In genomic region chr9:88535226-88535931, GRCh38 we compare ENCODE assay signal across 9 cellular contexts. TPM values are rescaled to one million over a fixed set of nuclear protein-coding genes. Genes with fewer than 3 reads are reported as not detected.
DNase-seq lines count a peak whose midpoint lies in the region; ATAC-seq and TF ChIP-seq lines count a peak whose summit lies in the region.
"Had no signal": no experiment of that assay in that cellular context is flagged by ENCODE, and none has a peak within 500 bp of the region (broad histone marks: within the 10 kb centered on the region; RNA-seq: fewer than 3 reads in every experiment).

No MANE protein-coding gene starts in this region.

- H3K27me3 ChIP-seq in BLaER1 treated with 17β-estradiol and CSF1 and Interleukin-3, amounts not matched to agents 10 nM and 100 nM = peaks cover 48 to 60% (median 52%) of the 10 kb centered on the region in 11 experiments
- no peaks in the 10 kb centered on the region for H3K27me3 ChIP-seq in muscle layer of duodenum (ENCODE audit: low read depth, low read length)

- H3K4me2 ChIP-seq in BLaER1 treated with 17β-estradiol and CSF1 and Interleukin-3, amounts not matched to agents 10 nM and 100 nM = peak overlapping the region; percentile 66 to 83 (median 77)

- no peak for TF ChIP-seq CTCF in coronary artery (IDR thresholded peaks at IDR 0.05)

- peaks cover 0 to 10% (median 0%) of the 10 kb centered on the region in 11 experiments; a peak in 3 of 22 replicates for H4K20me1 ChIP-seq in BLaER1 treated with 17β-estradiol and CSF1 and Interleukin-3, amounts not matched to agents 10 nM and 100 nM

- H3K36me3 ChIP-seq in BLaER1 treated with 17β-estradiol and CSF1 and Interleukin-3, amounts not matched to agents 10 nM and 100 nM = no peaks in the 10 kb centered on the region
- H3K36me3 ChIP-seq in muscle layer of duodenum (ENCODE audit: control insufficient read depth in 1 of 2, insufficient read depth in 2 of 2, low read length in 2 of 2) = no peaks in the 10 kb centered on the region

- no peak for ATAC-seq in HG03159 (IDR thresholded peaks at IDR 0.05; ENCODE audit: unreplicated experiment)

- H3K27ac ChIP-seq in BLaER1 treated with 17β-estradiol and CSF1 and Interleukin-3, amounts not matched to agents 10 nM and 100 nM = no peak overlapping the region
- H3K27ac ChIP-seq in coronary artery (peak overlapping the region; percentile 76 to 100), muscle layer of duodenum (ENCODE audit: low read length) (no peak overlapping the region)

- H3K9me3 ChIP-seq in BLaER1 treated with 17β-estradiol and CSF1 and Interleukin-3, amounts not matched to agents 10 nM and 100 nM (replicated peaks in 1 of 11) = peaks cover 0 to 15% (median 4%) of the 10 kb centered on the region in 11 experiments; a peak in 3 of 22 replicates
- H3K9me3 ChIP-seq in muscle layer of duodenum (ENCODE audit: control insufficient read depth in 1 of 2, low read length in 2 of 2) = no peaks in the 10 kb centered on the region

- DNase-seq in NCI-H1930 (lab: John Stamatoyannopoulos, UW) (peak; percentile 42 to 54), coronary artery (ENCODE audit: low spot score) (no peak), activated gamma-delta T cell (lab: John Stamatoyannopoulos, UW) (no peak), dermis blood vessel endothelial cell (no peak)
- DNase-seq in activated effector memory CD4-positive, alpha-beta T cell treated with Interleukin-2 at 50 U/mL for 16 hours = no peak

- H3K9ac ChIP-seq in BLaER1 treated with 17β-estradiol and CSF1 and Interleukin-3, amounts not matched to agents 10 nM and 100 nM = no peak overlapping the region

- H3K4me1 ChIP-seq in BLaER1 treated with 17β-estradiol and CSF1 and Interleukin-3, amounts not matched to agents 10 nM and 100 nM = peaks cover 22 to 35% (median 29%) of the 10 kb centered on the region in 10 experiments
- H3K4me1 ChIP-seq in muscle layer of duodenum (ENCODE audit: control insufficient read depth in 1 of 2, insufficient read depth in 2 of 2, low read length in 2 of 2) = peaks cover 0 to 18% of the 10 kb centered on the region in 2 donors

- peak overlapping the region; percentile 34 to 54 (median 46); a peak in 15 of 20 replicates for H3K4me3 ChIP-seq in BLaER1 treated with 17β-estradiol and CSF1 and Interleukin-3, amounts not matched to agents 10 nM and 100 nM
- H3K4me3 ChIP-seq in coronary artery (peak overlapping the region; percentile 69), muscle layer of duodenum (ENCODE audit: low read depth in 1 of 2, low read length in 2 of 2) (peak overlapping the region; percentile 7 to 72)

RNA-seq across cellular contexts. Expression of gene NXNL2, which starts 0.4 kb away (rescaled TPM):
- total RNA-seq in dermis blood vessel endothelial cell = 0.28 TPM in 1 of 2 replicates, not detected in the other
- total RNA-seq: glomerular endothelial cell had no signal

Comparison
In these comparisons a context has a peak if more than half of its experiments do, and no peak if none do; other contexts are left out.
1. H3K27ac ChIP-seq: peak in coronary artery (2 of 2); none in BLaER1 treated with 17β-estradiol and CSF1 and Interleukin-3, amounts not matched to agents 10 nM and 100 nM (0 of 11) and muscle layer of duodenum (single experiment).
2. DNase-seq: peak in NCI-H1930 (2 of 2); none in coronary artery (single experiment), activated gamma-delta T cell (single experiment), dermis blood vessel endothelial cell (single experiment) and activated effector memory CD4-positive, alpha-beta T cell treated with Interleukin-2 at 50 U/mL for 16 hours (single experiment).
3. Peak in every context shown above with its lines, with median percentiles within 50 percentile points of each other: H3K4me3 ChIP-seq.